Comparison of ENCODE assay signal across 9 cellular contexts in the genomic region with DNA sequence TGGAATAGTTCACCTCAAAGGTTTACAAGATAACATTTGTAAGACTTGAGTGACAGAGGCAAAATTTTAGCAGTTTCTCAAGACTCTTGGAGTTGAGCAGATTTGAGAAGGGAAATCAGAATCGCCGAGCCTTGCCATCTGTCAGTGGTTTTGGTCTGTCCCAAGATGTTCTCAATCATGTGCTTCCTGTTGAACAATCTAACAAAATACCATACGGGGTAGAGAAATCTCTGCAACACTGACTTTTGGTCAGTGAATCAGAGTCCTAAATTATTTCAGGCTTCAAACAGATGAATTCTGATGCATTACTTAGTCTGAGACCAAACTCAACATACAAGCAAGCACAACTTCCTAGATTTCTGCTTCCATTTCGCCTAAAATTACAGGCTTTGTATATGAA. TPM values are rescaled to one million over a fixed set of nuclear protein-coding genes. Genes with fewer than 3 reads are reported as not detected.
DNase-seq lines count a peak whose midpoint lies in the region; ATAC-seq and TF ChIP-seq lines count a peak whose summit lies in the region.
"Had no signal": no experiment of that assay in that cellular context is flagged by ENCODE, and none has a peak within 500 bp of the region (broad histone marks: within the 10 kb centered on the region; RNA-seq: fewer than 3 reads in every experiment).

No MANE protein-coding gene starts in this region.

- H3K27ac Mint-ChIP-seq in T-helper 17 cell = peak overlapping the region; percentile 8

- H3K36me3 Mint-ChIP-seq in T-helper 17 cell (ENCODE audit: low read depth) = no peaks in the 10 kb centered on the region

- peaks cover 20% of the 10 kb centered on the region for H3K4me1 Mint-ChIP-seq in T-helper 17 cell

- no peaks in the 10 kb centered on the region for H3K9me3 ChIP-seq in T-helper 17 cell (ENCODE audit: control insufficient read depth, low read length, poor library complexity, severe bottlenecking)

- H3K27me3 Mint-ChIP-seq in T-helper 17 cell = peaks cover 9% of the 10 kb centered on the region

- no peak overlapping the region for H3K4me3 Mint-ChIP-seq in T-helper 17 cell

- ATAC-seq in T-helper 17 cell = no peak
- ATAC-seq in GM21390 (IDR thresholded peaks at IDR 0.05; ENCODE audit: unreplicated experiment) = no peak

- TF ChIP-seq CTCF in HFF-Myc (IDR thresholded peaks at IDR 0.05; ENCODE audit: low read depth, low read length, missing control alignments) = no peak

- H3K4me3 ChIP-seq in HFF-Myc (replicated peaks; ENCODE audit: low read depth, low read length) = peak overlapping the region; percentile 71

- DNase-seq in HFF-Myc (ENCODE audit: extremely low read depth, low read depth) (peak; percentile 32), T-helper 17 cell (no peak), globus pallidus (ENCODE audit: low spot score) (peak; percentile 38), stromal cell of bone marrow (ENCODE audit: low read depth) (peak; percentile 65), 8988T (no peak), NCI-H2227 treated with DMSO at 0.1 percent for 48 hours (lab: John Stamatoyannopoulos, UW) (no peak)
- DNase-seq in activated CD4-positive, alpha-beta T cell treated with anti-CD3 and anti-CD28 coated beads for 1 hour = no peak
- DNase-seq: Karpas-422 had no signal

RNA-seq across cellular contexts. Expression of gene KCTD12, which starts 3.8 kb away (rescaled TPM):
- 1 to 10 TPM; 3.8 to 4.6 TPM for total RNA-seq in T-helper 17 cell

Comparison
In these comparisons a context has a peak if more than half of its experiments do, and no peak if none do; other contexts are left out.
1. DNase-seq: peak in HFF-Myc (single experiment), globus pallidus (single experiment) and stromal cell of bone marrow (single experiment); none in T-helper 17 cell (0 of 3), 8988T (single experiment), activated CD4-positive, alpha-beta T cell treated with anti-CD3 and anti-CD28 coated beads for 1 hour (single experiment) and NCI-H2227 treated with DMSO at 0.1 percent for 48 hours (single experiment).